ENCODE assay signal across 25 cellular contexts in the genomic region with DNA sequence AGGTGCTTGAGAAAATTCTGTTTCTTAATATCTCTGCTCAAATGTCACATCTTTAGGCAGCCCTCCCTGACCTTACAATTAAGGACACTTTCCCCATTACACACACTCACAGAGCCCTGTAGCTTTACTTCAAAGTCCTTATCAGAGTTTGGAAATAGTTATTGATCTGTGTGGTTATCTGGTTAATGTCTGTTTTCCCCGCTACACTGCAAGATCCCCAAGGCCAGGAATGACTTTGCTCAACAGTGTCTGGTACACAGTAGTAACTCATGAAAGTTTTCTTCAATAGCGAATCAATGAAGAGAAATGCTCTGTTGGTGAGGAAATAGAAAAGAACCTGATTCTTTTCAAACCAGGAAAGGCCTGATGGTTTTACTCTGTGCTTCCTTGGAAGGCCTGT.
A peak's percentile ranks its signal among the peaks of the same experiment; 100 is the strongest.
DNase-seq lines count a peak whose midpoint lies in the region; ATAC-seq, FAIRE-seq and TF ChIP-seq lines count a peak whose summit lies in the region.
"Had no signal": no experiment of that assay in that cellular context is flagged by ENCODE, and none has a peak within 500 bp of the region (broad histone marks: within the 10 kb centered on the region; RNA-seq: fewer than 3 reads in every experiment).

No MANE protein-coding gene starts in this region.

- H3K27ac ChIP-seq in GM23338 (ENCODE audit: low read depth) = no peak overlapping the region
- peak overlapping the region; percentile 65 for H3K27ac ChIP-seq in HepG2 (ENCODE audit: extremely low read length, insufficient read depth, low read length)
- peak overlapping the region in 2 of 3 donors; percentile 17 to 58 for H3K27ac ChIP-seq in right lobe of liver
- H3K27ac ChIP-seq: 22Rv1; A549; BLaER1 treated with 17β-estradiol and CSF1 and Interleukin-3, amounts not matched to agents 10 nM and 100 nM; C4-2B had no signal

- no peak for TF ChIP-seq RAD21 in HepG2 (CRISPR knock-in tag; IDR thresholded peaks at IDR 0.05)

- H3K27me3 ChIP-seq in GM23338 (ENCODE audit: insufficient read depth) (no peaks in the 10 kb centered on the region), HepG2 (ENCODE audit: control insufficient read depth in 1 of 2, insufficient read depth in 2 of 2, low read length in 2 of 2) (no peaks in the 10 kb centered on the region), right lobe of liver (no peaks in the 10 kb centered on the region)
- H3K27me3 ChIP-seq: BLaER1 treated with 17β-estradiol and CSF1 and Interleukin-3, amounts not matched to agents 10 nM and 100 nM had no signal

- H3K4me2 ChIP-seq in GM23338 (no peak overlapping the region), HepG2 (ENCODE audit: low read depth, low read length) (peak overlapping the region; percentile 30; the same call in 1 of the 2 replicates)
- H3K4me2 ChIP-seq: A549; BLaER1 treated with 17β-estradiol and CSF1 and Interleukin-3, amounts not matched to agents 10 nM and 100 nM had no signal

- H3K9ac ChIP-seq in HepG2 (ENCODE audit: insufficient read depth, low read depth, low read length) = no peak overlapping the region
- H3K9ac ChIP-seq: BLaER1 treated with 17β-estradiol and CSF1 and Interleukin-3, amounts not matched to agents 10 nM and 100 nM had no signal

- BruUV-seq in HepG2 (replicated peaks; lab: Mats Ljungman, UMichigan) = no TSS peak

- H3F3A ChIP-seq in GM23338 (replicated peaks; ENCODE audit: low read depth) = no peaks in the 10 kb centered on the region

- H3K4me1 Mint-ChIP-seq in GM23338 (no peaks in the 10 kb centered on the region), nephron progenitor cell (peaks cover 33% of the 10 kb centered on the region)
- H3K4me1 Mint-ChIP-seq: B cell had no signal

- H3K4me3 Mint-ChIP-seq in GM23338 (no peak overlapping the region), nephron progenitor cell (no peak overlapping the region)
- H3K4me3 Mint-ChIP-seq: B cell; CD4-positive, alpha-beta T cell; CD8-positive, alpha-beta T cell had no signal

- H3K4me1 ChIP-seq in GM23338 (ENCODE audit: insufficient read depth) = no peaks in the 10 kb centered on the region
- H3K4me1 ChIP-seq in HepG2 (ENCODE audit: insufficient read depth, low read length) = peaks cover 31% of the 10 kb centered on the region
- H3K4me1 ChIP-seq in right lobe of liver = peaks cover 0 to 16% (median 0%) of the 10 kb centered on the region in 4 donors
- H3K4me1 ChIP-seq: A549; BLaER1 treated with 17β-estradiol and CSF1 and Interleukin-3, amounts not matched to agents 10 nM and 100 nM; Caco-2 had no signal

- H3K27me3 Mint-ChIP-seq in GM23338 (ENCODE audit: insufficient read depth, low read depth, poor library complexity) (no peaks in the 10 kb centered on the region), nephron progenitor cell (ENCODE audit: low read depth, poor library complexity) (no peaks in the 10 kb centered on the region)

- H3K9me3 ChIP-seq in HepG2 (ENCODE audit: low read length) = no peaks in the 10 kb centered on the region
- no peaks in the 10 kb centered on the region for H3K9me3 ChIP-seq in right lobe of liver
- H3K9me3 ChIP-seq: A549; BLaER1 treated with 17β-estradiol and CSF1 and Interleukin-3, amounts not matched to agents 10 nM and 100 nM; Caco-2 had no signal

- ATAC-seq in GM23338 = no peak
- ATAC-seq in HepG2 = peak; percentile 96
- peak; percentile 95 to 100 (median 96) for ATAC-seq in right lobe of liver
- no peak for ATAC-seq in GM19452 (IDR thresholded peaks at IDR 0.05; ENCODE audit: unreplicated experiment)
- ATAC-seq: A549; CD8-positive, alpha-beta T cell; GM12878 had no signal

- 0% methylated on average over 2 of the region's 2 CpGs for WGBS in HepG2 (ENCODE audit: low lambda C conversion rate)
- 22% methylated on average over 2 of the region's 2 CpGs for WGBS in right lobe of liver (ENCODE audit: insufficient coverage, low coverage, low lambda C conversion rate, missing lambda C conversion rate)

- H3K4me3 ChIP-seq in GM23338 (no peak overlapping the region), HepG2 (replicated peaks in 1 of 3; ENCODE audit: insufficient read depth in 1 of 3, low read depth in 2 of 3, low read length in 3 of 3) (no peak overlapping the region), right lobe of liver (no peak overlapping the region)
- H3K4me3 ChIP-seq: A549; BLaER1 treated with 17β-estradiol and CSF1 and Interleukin-3, amounts not matched to agents 10 nM and 100 nM; GM12878 had no signal

- in situ Hi-C loops in HepG2 (cut with HindIII; ENCODE audit: extremely low pct_ligation_motif_present, low pct_unique_long_range_greater_than_20kb) = no loop called here

- CTCF ChIA-PET in HepG2 (lab: Yijun Ruan, JAX; ENCODE audit: low intra/inter-chr PET ratio, low total read pairs) = no interaction called here

- no peaks in the 10 kb centered on the region for H3K36me3 Mint-ChIP-seq in GM23338 (ENCODE audit: low read depth)
- H3K36me3 Mint-ChIP-seq in nephron progenitor cell (ENCODE audit: low read depth) = no peaks in the 10 kb centered on the region
- H3K36me3 Mint-ChIP-seq: CD8-positive, alpha-beta T cell had no signal

- H2AFZ ChIP-seq in GM23338 (0 out of 2 replicates have a peak overlapping the region, but pooled peaks have one; percentile 64), HepG2 (ENCODE audit: low read length) (peak overlapping the region; percentile 16)

- peak in 1 of 2 experiments; percentile 92; a peak in 2 of 4 replicates for TF ChIP-seq EP300 in HepG2 (IDR thresholded peaks at IDR 0.05; ENCODE audit: low read depth in 2 of 2, low read length in 2 of 2)
- no peak for TF ChIP-seq EP300 in HepG2 (CRISPR knock-in tag; IDR thresholded peaks at IDR 0.05; ENCODE audit: borderline replicate concordance)

- POLR2A ChIA-PET in HepG2 (lab: Yijun Ruan, JAX) = no interaction called here

- intact Hi-C loops in HepG2 (cut with micrococcal nuclease; ENCODE audit: unreplicated experiment) (loop anchor here (1.0 kb wide), 1 partner anchor 31 kb away; no protein-coding TSS in a partner anchor), right lobe of liver (cut with DNase I) (no loop called here)

- no peaks in the 10 kb centered on the region for H4K20me1 ChIP-seq in GM23338 (replicated peaks; ENCODE audit: insufficient read depth)
- H4K20me1 ChIP-seq in HepG2 (ENCODE audit: insufficient read depth, low read length) = no peaks in the 10 kb centered on the region
- H4K20me1 ChIP-seq: BLaER1 treated with 17β-estradiol and CSF1 and Interleukin-3, amounts not matched to agents 10 nM and 100 nM had no signal

- peak; percentile 85 for FAIRE-seq in HepG2 (lab: Jason Lieb, UNC)
- FAIRE-seq: A549, D721Med, GM12878, GM12892, GM18507 had no signal

- DNase-seq in GM23338 (ENCODE audit: low spot score) (no peak), HuH-7.5 (ENCODE audit: low spot score) (peak; percentile 12), HepG2 (ENCODE audit: low spot score) (peak; percentile 53), right lobe of liver (peak in 2 of 3 donors; percentile 27 to 46), iPS-NIHi11 (ENCODE audit: low spot score) (no peak), DMS79 treated with DMSO at 0.1 percent for 48 hours (lab: John Stamatoyannopoulos, UW) (no peak), nephron progenitor cell (no peak)
- DNase-seq: AML-193; Caco-2; Calu3; CD4-positive, alpha-beta T cell; CD8-positive, alpha-beta T cell; DND-41; EL; GDM1 had no signal

- TF ChIP-seq POLR2A in HepG2 (IDR thresholded peaks at IDR 0.05; ENCODE audit: insufficient read depth in 1 of 2, low read depth in 2 of 2, low read length in 2 of 2) (no peak), right lobe of liver (IDR thresholded peaks at IDR 0.05) (no peak)

- 0 out of 2 replicates have a peak, but pooled peaks cover 2% of the 10 kb centered on the region for H3K9me2 ChIP-seq in GM23338 (ENCODE audit: insufficient read depth)

- no peak for TF ChIP-seq CTCF in GM23338 (conservative IDR thresholded peaks at IDR 0.05; ENCODE audit: low read depth in 2 of 2)
- no peak for TF ChIP-seq CTCF in HepG2 (CRISPR knock-in tag; IDR thresholded peaks at IDR 0.05)
- no peak for TF ChIP-seq CTCF in right lobe of liver (IDR thresholded peaks at IDR 0.05)
- TF ChIP-seq CTCF in nephron progenitor cell (IDR thresholded peaks at IDR 0.05) = no peak

- H3K79me2 ChIP-seq in GM23338 (replicated peaks; ENCODE audit: insufficient read depth) (no peaks in the 10 kb centered on the region), HepG2 (ENCODE audit: insufficient read depth, low read length) (no peaks in the 10 kb centered on the region)

- H3K27ac Mint-ChIP-seq in GM23338 (no peak overlapping the region), nephron progenitor cell (no peak overlapping the region)
- H3K27ac Mint-ChIP-seq: B cell; CD4-positive, alpha-beta T cell; CD8-positive, alpha-beta T cell had no signal

- H3K36me3 ChIP-seq in GM23338 (ENCODE audit: insufficient read depth) (no peaks in the 10 kb centered on the region), HepG2 (replicated peaks in 1 of 2; ENCODE audit: control insufficient read depth in 1 of 2, insufficient read depth in 2 of 2, low read length in 2 of 2) (no peaks in the 10 kb centered on the region), right lobe of liver (no peaks in the 10 kb centered on the region)
- H3K36me3 ChIP-seq: BLaER1 treated with 17β-estradiol and CSF1 and Interleukin-3, amounts not matched to agents 10 nM and 100 nM had no signal

- no peaks in the 10 kb centered on the region for H3K9me3 Mint-ChIP-seq in GM23338
- no peaks in the 10 kb centered on the region for H3K9me3 Mint-ChIP-seq in nephron progenitor cell
- H3K9me3 Mint-ChIP-seq: CD4-positive, alpha-beta T cell; CD8-positive, alpha-beta T cell had no signal

TF ChIP-seq in HepG2, 621 proteins besides CTCF, POLR2A, EP300 and RAD21 (continues in another document):
- TF ChIP-seq NR2F6 (IDR thresholded peaks at IDR 0.05) (peak; percentile 91), NR2F6 (CRISPR knock-in tag; IDR thresholded peaks at IDR 0.05) (peak; percentile 82), SMYD3 (CRISPR knock-in tag; IDR thresholded peaks at IDR 0.05) (no peak), ZNF564 (CRISPR knock-in tag; IDR thresholded peaks at IDR 0.05) (no peak), CEBPG (CRISPR knock-in tag; IDR thresholded peaks at IDR 0.05) (peak; percentile 77), ZNF614 (CRISPR knock-in tag; IDR thresholded peaks at IDR 0.05; ENCODE audit: borderline replicate concordance) (peak; percentile 24; the same call in 1 of the 2 replicates), NFE2L1 (CRISPR knock-in tag; IDR thresholded peaks at IDR 0.05; ENCODE audit: borderline replicate concordance) (no peak), HNRNPUL1 (IDR thresholded peaks at IDR 0.05; ENCODE audit: low read depth, low read length) (no peak), ATAD3A (CRISPR knock-in tag; IDR thresholded peaks at IDR 0.05) (no peak), SOX13 (IDR thresholded peaks at IDR 0.05) (no peak), SOX13 (CRISPR knock-in tag; conservative IDR thresholded peaks at IDR 0.05 in 1 of 2, IDR thresholded peaks at IDR 0.05 in 1 of 2) (peak in 1 of 2 experiments; percentile 73; a peak in 2 of 4 replicates), REPIN1 (CRISPR knock-in tag; IDR thresholded peaks at IDR 0.05; ENCODE audit: borderline replicate concordance, low read depth) (no peak), ZSCAN29 (CRISPR knock-in tag; conservative IDR thresholded peaks at IDR 0.05) (no peak), SP4 (CRISPR knock-in tag; IDR thresholded peaks at IDR 0.05) (no peak), SKI (IDR thresholded peaks at IDR 0.05; ENCODE audit: partially characterized antibody) (peak; percentile 64)

Comparison
In these comparisons a context has a peak if more than half of its experiments do, and no peak if none do; other contexts are left out.
1. ATAC-seq: peak in HepG2 (single experiment) and right lobe of liver (4 of 4); none in GM23338 (single experiment) and GM19452 (single experiment).
2. DNase-seq: peak in HuH-7.5 (single experiment), HepG2 (single experiment) and right lobe of liver (2 of 3); none in GM23338 (single experiment), iPS-NIHi11 (single experiment), DMS79 treated with DMSO at 0.1 percent for 48 hours (single experiment) and nephron progenitor cell (single experiment).